ENCODE assay signal across 1 cellular context in the genomic region with DNA sequence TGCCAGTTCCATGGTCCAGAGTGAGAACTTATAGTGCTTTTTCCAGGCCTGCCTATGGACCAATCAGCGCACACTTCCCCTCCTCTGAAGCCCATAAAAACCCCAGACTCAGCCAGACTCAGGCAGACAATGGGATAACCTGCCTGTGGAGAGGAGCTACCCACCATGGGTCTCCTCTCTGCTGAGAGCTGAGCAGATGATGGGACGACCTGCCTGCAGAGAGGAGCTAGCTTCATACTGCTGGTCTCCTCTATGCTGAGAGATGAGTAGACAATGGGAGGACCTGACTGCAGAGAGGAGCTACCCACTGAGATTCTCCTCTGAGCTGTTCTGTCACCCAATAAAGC.
TF ChIP-seq lines count a peak whose summit lies in the region.

No MANE protein-coding gene starts in this region.

TF ChIP-seq in K562, 482 proteins besides CTCF, POLR2A, EP300 and RAD21 (continued from another document):
- TF ChIP-seq, protein P1, sequence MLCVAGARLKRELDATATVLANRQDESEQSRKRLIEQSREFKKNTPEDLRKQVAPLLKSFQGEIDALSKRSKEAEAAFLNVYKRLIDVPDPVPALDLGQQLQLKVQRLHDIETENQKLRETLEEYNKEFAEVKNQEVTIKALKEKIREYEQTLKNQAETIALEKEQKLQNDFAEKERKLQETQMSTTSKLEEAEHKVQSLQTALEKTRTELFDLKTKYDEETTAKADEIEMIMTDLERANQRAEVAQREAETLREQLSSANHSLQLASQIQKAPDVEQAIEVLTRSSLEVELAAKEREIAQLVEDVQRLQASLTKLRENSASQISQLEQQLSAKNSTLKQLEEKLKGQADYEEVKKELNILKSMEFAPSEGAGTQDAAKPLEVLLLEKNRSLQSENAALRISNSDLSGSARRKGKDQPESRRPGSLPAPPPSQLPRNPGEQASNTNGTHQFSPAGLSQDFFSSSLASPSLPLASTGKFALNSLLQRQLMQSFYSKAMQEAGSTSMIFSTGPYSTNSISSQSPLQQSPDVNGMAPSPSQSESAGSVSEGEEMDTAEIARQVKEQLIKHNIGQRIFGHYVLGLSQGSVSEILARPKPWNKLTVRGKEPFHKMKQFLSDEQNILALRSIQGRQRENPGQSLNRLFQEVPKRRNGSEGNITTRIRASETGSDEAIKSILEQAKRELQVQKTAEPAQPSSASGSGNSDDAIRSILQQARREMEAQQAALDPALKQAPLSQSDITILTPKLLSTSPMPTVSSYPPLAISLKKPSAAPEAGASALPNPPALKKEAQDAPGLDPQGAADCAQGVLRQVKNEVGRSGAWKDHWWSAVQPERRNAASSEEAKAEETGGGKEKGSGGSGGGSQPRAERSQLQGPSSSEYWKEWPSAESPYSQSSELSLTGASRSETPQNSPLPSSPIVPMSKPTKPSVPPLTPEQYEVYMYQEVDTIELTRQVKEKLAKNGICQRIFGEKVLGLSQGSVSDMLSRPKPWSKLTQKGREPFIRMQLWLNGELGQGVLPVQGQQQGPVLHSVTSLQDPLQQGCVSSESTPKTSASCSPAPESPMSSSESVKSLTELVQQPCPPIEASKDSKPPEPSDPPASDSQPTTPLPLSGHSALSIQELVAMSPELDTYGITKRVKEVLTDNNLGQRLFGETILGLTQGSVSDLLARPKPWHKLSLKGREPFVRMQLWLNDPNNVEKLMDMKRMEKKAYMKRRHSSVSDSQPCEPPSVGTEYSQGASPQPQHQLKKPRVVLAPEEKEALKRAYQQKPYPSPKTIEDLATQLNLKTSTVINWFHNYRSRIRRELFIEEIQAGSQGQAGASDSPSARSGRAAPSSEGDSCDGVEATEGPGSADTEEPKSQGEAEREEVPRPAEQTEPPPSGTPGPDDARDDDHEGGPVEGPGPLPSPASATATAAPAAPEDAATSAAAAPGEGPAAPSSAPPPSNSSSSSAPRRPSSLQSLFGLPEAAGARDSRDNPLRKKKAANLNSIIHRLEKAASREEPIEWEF (CRISPR knock-in tag; IDR thresholded peaks at IDR 0.05): no peak
- TF ChIP-seq ZNF778 (CRISPR knock-in tag; IDR thresholded peaks at IDR 0.05): no peak
- no peak for TF ChIP-seq ZNF316 (IDR thresholded peaks at IDR 0.05)
- no peak for TF ChIP-seq HDAC8 (tag; IDR thresholded peaks at IDR 0.05)
